Comparison of ENCODE assay signal across 14 cellular contexts in the genomic region with DNA sequence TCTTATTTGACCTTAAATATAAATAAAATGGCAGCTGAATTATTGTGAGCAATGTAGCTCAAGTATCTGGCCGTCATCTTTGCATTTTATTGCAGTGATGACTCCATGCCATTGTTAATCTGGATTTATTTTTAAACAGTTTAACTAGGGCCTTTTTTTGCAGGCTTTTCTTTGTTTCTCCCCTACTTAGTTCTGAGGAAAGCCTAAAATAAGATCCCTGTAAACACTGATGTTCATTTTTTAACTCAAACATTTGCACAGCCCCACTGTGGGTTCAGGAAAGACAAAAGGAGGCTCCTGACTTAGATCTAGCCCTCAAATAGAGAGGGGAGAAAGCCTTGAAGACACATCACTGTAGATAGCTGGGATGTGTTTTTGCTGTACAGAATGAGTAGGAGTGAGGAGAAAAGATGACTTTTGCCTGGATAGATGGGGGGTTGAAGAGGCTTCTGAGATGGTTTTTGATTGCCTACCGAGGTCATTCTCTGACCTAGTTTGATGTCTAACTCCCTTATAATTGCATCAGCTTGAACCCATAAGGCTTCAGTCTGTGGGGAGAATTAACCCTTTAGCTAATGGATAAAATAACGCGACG.
DNase-seq lines count a peak whose midpoint lies in the region; ATAC-seq and TF ChIP-seq lines count a peak whose summit lies in the region.
"Had no signal": no experiment of that assay in that cellular context is flagged by ENCODE, and none has a peak within 500 bp of the region (broad histone marks: within the 10 kb centered on the region; RNA-seq: fewer than 3 reads in every experiment).

No MANE protein-coding gene starts in this region.

- 59 to 74% methylated on average over 5 of the region's 5 CpGs for WGBS in sigmoid colon, 2 donors

- CTCF ChIA-PET in HCT116 (lab: Charles Lee) (no interaction called here), MCF 10A (lab: Yijun Ruan, JAX) (interaction anchor here (0.6 to 1.2 kb wide), 8 partner anchors 14 to 886 kb away, joined by 3 to 6 read pairs (median 4); no protein-coding TSS in a partner anchor)

- H3K4me3 ChIP-seq in HCT116 (replicated peaks in 1 of 2; ENCODE audit: low read depth in 1 of 2, low read length in 2 of 2) (no peak overlapping the region), left lung (no peak overlapping the region), sigmoid colon (no peak overlapping the region)
- H3K4me3 ChIP-seq: testis had no signal

- peaks cover 18% of the 10 kb centered on the region for H3K4me1 Mint-ChIP-seq in MCF 10A (ENCODE audit: insufficient read depth, unreplicated experiment)
- peaks cover 0 to 5% (median 0%) of the 10 kb centered on the region in 4 donors for H3K4me1 Mint-ChIP-seq in naive thymus-derived CD8-positive, alpha-beta T cell
- H3K4me1 Mint-ChIP-seq: natural killer cell had no signal

- H3K4me3 Mint-ChIP-seq in MCF 10A (ENCODE audit: unreplicated experiment): no peak overlapping the region
- no peak overlapping the region for H3K4me3 Mint-ChIP-seq in naive thymus-derived CD8-positive, alpha-beta T cell
- H3K4me3 Mint-ChIP-seq: activated CD8-positive, alpha-beta T cell treated with anti-CD3 and anti-CD28 coated beads, Interleukin-2, amount 10 ng/mL, durations not matched to agents 7 days and 5 days; dendritic cell treated with granulocyte-macrophage colony-stimulating factor and Interleukin-4, amounts not matched to agents 40 ng/mL and 50 ng/mL, for 4 days; natural killer cell; T-cell had no signal

- H3K4me2 ChIP-seq in HCT116 (ENCODE audit: low read length): peak overlapping the region; percentile 43

- H3K36me3 Mint-ChIP-seq in MCF 10A (ENCODE audit: insufficient read depth, unreplicated experiment): no peaks in the 10 kb centered on the region
- no peaks in the 10 kb centered on the region for H3K36me3 Mint-ChIP-seq in naive thymus-derived CD8-positive, alpha-beta T cell
- H3K36me3 Mint-ChIP-seq: natural killer cell, T-cell had no signal

- RAD21 ChIA-PET in HCT116 (lab: Charles Lee; ENCODE audit: low non-redundant PET in 1 of 2, low total read pairs in 2 of 2, uncharacterized antibody in 2 of 2, unreplicated experiment in 2 of 2): no interaction called here

- ATAC-seq in HCT116: peak; percentile 16; the same call in 1 of the 2 replicates
- ATAC-seq in left lung: no peak
- ATAC-seq in naive thymus-derived CD8-positive, alpha-beta T cell: no peak
- ATAC-seq: activated CD8-positive, alpha-beta T cell treated with anti-CD3 and anti-CD28 coated beads, Interleukin-2, amount 10 ng/mL, durations not matched to agents 7 days and 5 days; natural killer cell; T-cell had no signal

- no peaks in the 10 kb centered on the region for H4K20me1 ChIP-seq in HCT116 (ENCODE audit: insufficient read depth)

- H3K79me2 ChIP-seq in HCT116 (ENCODE audit: insufficient read depth, low read length): no peaks in the 10 kb centered on the region

- no peak for TF ChIP-seq POLR2A in HCT116 (IDR thresholded peaks at IDR 0.05; ENCODE audit: borderline replicate concordance, extremely low read depth, insufficient read depth, insufficient read length)
- TF ChIP-seq POLR2A in sigmoid colon (IDR thresholded peaks at IDR 0.05): no peak

- H3K4me1 ChIP-seq in HCT116 (ENCODE audit: control insufficient read depth in 1 of 2, insufficient read depth in 2 of 2, low read length in 2 of 2): peaks cover 17 to 21% of the 10 kb centered on the region in 2 experiments
- H3K4me1 ChIP-seq in left lung: peaks cover 11 to 14% of the 10 kb centered on the region in 2 donors
- peaks cover 0 to 52% (median 41%) of the 10 kb centered on the region in 4 donors for H3K4me1 ChIP-seq in sigmoid colon

- no peak overlapping the region for H3K27ac ChIP-seq in HCT116 (ENCODE audit: low read depth, low read length)
- H3K27ac ChIP-seq in left lung: peak overlapping the region; percentile 73 to 78
- H3K27ac ChIP-seq in sigmoid colon: peak overlapping the region; percentile 68 to 78 (median 72)

- no peaks in the 10 kb centered on the region for H3K9me3 ChIP-seq in HCT116 (ENCODE audit: control insufficient read depth in 1 of 2, insufficient read depth in 1 of 2, low read depth in 1 of 2, low read length in 2 of 2)
- no peaks in the 10 kb centered on the region for H3K9me3 ChIP-seq in left lung
- H3K9me3 ChIP-seq in sigmoid colon: no peaks in the 10 kb centered on the region
- H3K9me3 ChIP-seq: testis had no signal

- H3K27ac Mint-ChIP-seq in MCF 10A (ENCODE audit: low read depth, unreplicated experiment): peak overlapping the region; percentile 24
- H3K27ac Mint-ChIP-seq in naive thymus-derived CD8-positive, alpha-beta T cell: no peak overlapping the region
- H3K27ac Mint-ChIP-seq: activated CD8-positive, alpha-beta T cell treated with anti-CD3 and anti-CD28 coated beads, Interleukin-2, amount 10 ng/mL, durations not matched to agents 7 days and 5 days; dendritic cell treated with granulocyte-macrophage colony-stimulating factor and Interleukin-4, amounts not matched to agents 40 ng/mL and 50 ng/mL, for 4 days; natural killer cell; T-cell had no signal

- H3K27me3 Mint-ChIP-seq in MCF 10A (ENCODE audit: insufficient read depth, unreplicated experiment): no peaks in the 10 kb centered on the region
- peaks cover 0 to 8% (median 0%) of the 10 kb centered on the region in 5 donors for H3K27me3 Mint-ChIP-seq in naive thymus-derived CD8-positive, alpha-beta T cell
- H3K27me3 Mint-ChIP-seq: dendritic cell treated with granulocyte-macrophage colony-stimulating factor and Interleukin-4, amounts not matched to agents 40 ng/mL and 50 ng/mL, for 4 days; T-cell had no signal

- H3K9ac ChIP-seq in HCT116 (ENCODE audit: low read length): peak overlapping the region; percentile 6; the same call in 1 of the 2 replicates

- TF ChIP-seq CTCF in HCT116 (IDR thresholded peaks at IDR 0.05 in 2 of 3, conservative IDR thresholded peaks at IDR 0.05 in 1 of 3; ENCODE audit: borderline replicate concordance in 1 of 3, insufficient read depth in 1 of 3, low read depth in 2 of 3, low read length in 2 of 3) (no peak), MCF 10A (IDR thresholded peaks at IDR 0.05; ENCODE audit: unreplicated experiment) (no peak), left lung (IDR thresholded peaks at IDR 0.05) (no peak), sigmoid colon (IDR thresholded peaks at IDR 0.05) (no peak)

- H3K9me2 ChIP-seq in HCT116 (ENCODE audit: insufficient read depth): no peaks in the 10 kb centered on the region; the same call in 1 of the 2 replicates

- H3K27me3 ChIP-seq in HCT116 (ENCODE audit: insufficient read depth, low read length): no peaks in the 10 kb centered on the region
- H3K27me3 ChIP-seq in left lung: no peaks in the 10 kb centered on the region
- no peaks in the 10 kb centered on the region for H3K27me3 ChIP-seq in sigmoid colon
- H3K27me3 ChIP-seq: testis had no signal

- no peaks in the 10 kb centered on the region for H3K36me3 ChIP-seq in HCT116 (ENCODE audit: control insufficient read depth in 1 of 2, insufficient read depth in 2 of 2, low read length in 2 of 2)
- H3K36me3 ChIP-seq in left lung: no peaks in the 10 kb centered on the region
- H3K36me3 ChIP-seq in sigmoid colon: no peaks in the 10 kb centered on the region

- intact Hi-C loops in HCT116 (cut with micrococcal nuclease) (no loop called here), MCF 10A (cut with micrococcal nuclease) (loop anchor here (1.0 to 2.0 kb wide), 2 partner anchors 146 to 251 kb away; no protein-coding TSS in a partner anchor), left lung (cut with DNase I) (no loop called here), sigmoid colon (cut with DNase I) (no loop called here)

- no peak for DNase-seq in HCT116 (ENCODE audit: low read depth, low spot score)
- DNase-seq in MCF 10A (ENCODE audit: unreplicated experiment): no peak
- no peak for DNase-seq in left lung
- DNase-seq in sigmoid colon: no peak
- DNase-seq in hypothalamus (lab: John Stamatoyannopoulos, UW): no peak
- DNase-seq in NCI-H1694 treated with DMSO at 0.1 percent for 48 hours (lab: John Stamatoyannopoulos, UW): no peak
- no peak for DNase-seq in globus pallidus (ENCODE audit: low spot score)
- DNase-seq in naive thymus-derived CD8-positive, alpha-beta T cell: no peak
- DNase-seq: activated CD8-positive, alpha-beta T cell treated with anti-CD3 and anti-CD28 coated beads, Interleukin-2, amount 10 ng/mL, durations not matched to agents 7 days and 5 days; activated naive CD4-positive, alpha-beta T cell; natural killer cell; T-cell had no signal

- H2AFZ ChIP-seq in HCT116 (ENCODE audit: low read depth, low read length, poor library complexity, severe bottlenecking): no peak overlapping the region

- no peak for TF ChIP-seq RAD21 in HCT116 (IDR thresholded peaks at IDR 0.05; ENCODE audit: low read depth)

- POLR2A ChIA-PET in HCT116 (lab: Charles Lee) (no interaction called here), MCF 10A (lab: Yijun Ruan, JAX) (interaction anchor here (0.7 to 1.9 kb wide), 5 partner anchors 27 to 197 kb away, joined by 3 to 4 read pairs (median 3); no protein-coding TSS in a partner anchor)
- POLR2A ChIA-PET in naive thymus-derived CD8-positive, alpha-beta T cell (lab: Charles Lee): no interaction called here

- no peak for TF ChIP-seq EP300 in sigmoid colon (IDR thresholded peaks at IDR 0.05)

- H3K9me3 Mint-ChIP-seq in MCF 10A (ENCODE audit: unreplicated experiment): no peaks in the 10 kb centered on the region
- peaks cover 0 to 1% (median 0%) of the 10 kb centered on the region in 9 donors for H3K9me3 Mint-ChIP-seq in naive thymus-derived CD8-positive, alpha-beta T cell
- H3K9me3 Mint-ChIP-seq: dendritic cell treated with granulocyte-macrophage colony-stimulating factor and Interleukin-4, amounts not matched to agents 40 ng/mL and 50 ng/mL, for 4 days; natural killer cell; T-cell had no signal

- BruUV-seq in HCT116 (replicated peaks; lab: Mats Ljungman, UMichigan): no TSS peak
- BruUV-seq in MCF 10A (replicated peaks; lab: Mats Ljungman, UMichigan): no TSS peak

TF ChIP-seq in HCT116, 20 proteins besides CTCF, POLR2A, EP300 and RAD21:
- TF ChIP-seq EZH2 (IDR thresholded peaks at IDR 0.05) (no peak), ZNF274 (IDR thresholded peaks at IDR 0.05; ENCODE audit: low read depth, low read length) (no peak), JUND (IDR thresholded peaks at IDR 0.05) (no peak), EGR1 (IDR thresholded peaks at IDR 0.05; ENCODE audit: low read depth) (no peak), SIN3A (IDR thresholded peaks at IDR 0.05; ENCODE audit: low read depth) (no peak), ELF1 (IDR thresholded peaks at IDR 0.05; ENCODE audit: borderline replicate concordance, low read depth) (no peak), CEBPB (IDR thresholded peaks at IDR 0.05; ENCODE audit: low read depth) (no peak), TCF7L2 (IDR thresholded peaks at IDR 0.05; ENCODE audit: borderline replicate concordance, extremely low read depth, insufficient read depth, insufficient read length) (no peak), SRF (IDR thresholded peaks at IDR 0.05; ENCODE audit: low read depth) (no peak), SP1 (IDR thresholded peaks at IDR 0.05; ENCODE audit: low read depth) (no peak)
- TF ChIP-seq, protein P1, sequence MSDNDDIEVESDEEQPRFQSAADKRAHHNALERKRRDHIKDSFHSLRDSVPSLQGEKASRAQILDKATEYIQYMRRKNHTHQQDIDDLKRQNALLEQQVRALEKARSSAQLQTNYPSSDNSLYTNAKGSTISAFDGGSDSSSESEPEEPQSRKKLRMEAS (IDR thresholded peaks at IDR 0.05): no peak
TF ChIP-seq in HCT116: peak in this region for 0.
